In genomic region chr20:35929301-35929700, GRCh38 we compare ENCODE assay signal across 27 cellular contexts.
"Had no signal": no experiment of that assay in that cellular context is flagged by ENCODE, and none has a peak within 500 bp of the region (broad histone marks: within the 10 kb centered on the region; RNA-seq: fewer than 3 reads in every experiment).

No MANE protein-coding gene starts in this region.

- H3K9me3 Mint-ChIP-seq: activated CD4-positive, alpha-beta T cell treated with anti-CD3 and anti-CD28 coated beads, Interleukin-2, amount 10 ng/mL, durations not matched to agents 7 days and 5 days; activated naive CD4-positive, alpha-beta T cell treated with anti-CD3 and anti-CD28 coated beads, Interleukin-2, amount 10 ng/mL, durations not matched to agents 7 days and 5 days; activated T-cell treated with anti-CD3 and anti-CD28 coated beads, Interleukin-2, amount 50 U/mL, for 24 hours; brain; T-helper 2 cell treated with Interferon-gamma antibody and Interleukin-4, amounts not matched to agents 5 μg/mL and 100 μg/mL, for 36 hours; WTC11 had no signal

- H3K27me3 ChIP-seq: adrenal gland, SJCRH30 had no signal

- H3K4me3 ChIP-seq: adrenal gland, SJCRH30, SK-N-MC had no signal

- H3K9me3 ChIP-seq: adrenal gland, SJCRH30 had no signal

- H3K4me3 Mint-ChIP-seq: activated CD4-positive, alpha-beta T cell treated with anti-CD3 and anti-CD28 coated beads for 36 hours; activated CD4-positive, alpha-beta T cell treated with anti-CD3 and anti-CD28 coated beads, Interleukin-2, amount 10 ng/mL, durations not matched to agents 7 days and 5 days; activated CD8-positive, alpha-beta T cell treated with anti-CD3 and anti-CD28 coated beads, Interleukin-2, amount 10 ng/mL, durations not matched to agents 7 days and 5 days; activated naive CD4-positive, alpha-beta T cell treated with anti-CD3 and anti-CD28 coated beads, Interleukin-2, amount 10 ng/mL, durations not matched to agents 7 days and 5 days; activated T-cell treated with anti-CD3 and anti-CD28 coated beads, Interleukin-2, amount 50 U/mL, for 24 hours; brain; T-helper 2 cell treated with Interferon-gamma antibody and Interleukin-4, amounts not matched to agents 5 μg/mL and 100 μg/mL, for 36 hours; WTC11 had no signal

- H3K27ac ChIP-seq: adrenal gland, SJCRH30, SK-N-MC had no signal

- DNase-seq: activated CD4-positive, alpha-beta T cell treated with anti-CD3 and anti-CD28 coated beads for 36 hours; activated CD4-positive, alpha-beta T cell treated with anti-CD3 and anti-CD28 coated beads, Interleukin-2, amount 10 ng/mL, durations not matched to agents 7 days and 5 days; activated CD4-positive, alpha-beta T cell treated with anti-CD3 and anti-CD28 coated beads, Interleukin-2, amount 50 U/mL, for 48 hours; activated CD8-positive, alpha-beta T cell treated with anti-CD3 and anti-CD28 coated beads, Interleukin-2, amount 10 ng/mL, durations not matched to agents 7 days and 5 days; activated gamma-delta T cell treated with Interleukin-2 at 50 U/mL for 16 hours; activated naive CD4-positive, alpha-beta T cell treated with anti-CD3 and anti-CD28 coated beads, Interleukin-2, amount 10 ng/mL, durations not matched to agents 7 days and 5 days; activated T-cell treated with anti-CD3 and anti-CD28 coated beads, Interleukin-2, amount 50 U/mL, for 24 hours; adrenal gland; caudate nucleus; Kasumi-1; KG1; MM.1S; MV-4-11; NCI-H1092; NCI-H1436 treated with DMSO at 0.1 percent for 48 hours; NCI-H1694 treated with DMSO at 0.1 percent for 48 hours; NCI-H2029; NCI-H345; NCI-H524 treated with DMSO at 0.1 percent for 48 hours; SHP77; SJCRH30 had no signal

- ATAC-seq: activated CD4-positive, alpha-beta T cell treated with anti-CD3 and anti-CD28 coated beads for 36 hours; activated CD4-positive, CD25-positive, alpha-beta regulatory T cell treated with anti-CD3 and anti-CD28 coated beads, Interleukin-2, amount 50 U/mL, for 24 hours; activated CD8-positive, alpha-beta T cell treated with anti-CD3 and anti-CD28 coated beads, Interleukin-2, amount 10 ng/mL, durations not matched to agents 7 days and 5 days; Panc1; WTC11 had no signal

- H3K27ac Mint-ChIP-seq: activated CD4-positive, alpha-beta T cell treated with anti-CD3 and anti-CD28 coated beads, Interleukin-2, amount 10 ng/mL, durations not matched to agents 7 days and 5 days; brain; T-helper 2 cell treated with Interferon-gamma antibody and Interleukin-4, amounts not matched to agents 5 μg/mL and 100 μg/mL, for 36 hours; WTC11 had no signal

- H3K27me3 Mint-ChIP-seq: activated CD4-positive, alpha-beta T cell treated with anti-CD3 and anti-CD28 coated beads for 36 hours; activated CD4-positive, alpha-beta T cell treated with anti-CD3 and anti-CD28 coated beads, Interleukin-2, amount 10 ng/mL, durations not matched to agents 7 days and 5 days; activated naive CD4-positive, alpha-beta T cell treated with anti-CD3 and anti-CD28 coated beads, Interleukin-2, amount 10 ng/mL, durations not matched to agents 7 days and 5 days; activated T-cell treated with anti-CD3 and anti-CD28 coated beads, Interleukin-2, amount 50 U/mL, for 24 hours; brain had no signal

- H3K4me1 ChIP-seq: adrenal gland, SJCRH30 had no signal

- H3K4me1 Mint-ChIP-seq: brain had no signal
